In genomic region chrX:8738588-8739189, GRCh38 we compare ENCODE assay signal across 9 cellular contexts. TPM values are rescaled to one million over a fixed set of nuclear protein-coding genes. Genes with fewer than 3 reads are reported as not detected.
DNase-seq lines count a peak whose midpoint lies in the region; ATAC-seq and TF ChIP-seq lines count a peak whose summit lies in the region.
"Had no signal": no experiment of that assay in that cellular context is flagged by ENCODE, and none has a peak within 500 bp of the region (broad histone marks: within the 10 kb centered on the region; RNA-seq: fewer than 3 reads in every experiment).

No MANE protein-coding gene starts in this region.

- H2BK5ac ChIP-seq in neuronal stem cell (ENCODE audit: low read length) = no peak overlapping the region

- no peak overlapping the region for H2BK12ac ChIP-seq in neuronal stem cell (ENCODE audit: low read length)

- no peak overlapping the region for H3K14ac ChIP-seq in neuronal stem cell (ENCODE audit: low read length)

- H3K4ac ChIP-seq in neuronal stem cell (ENCODE audit: low read length) = no peak overlapping the region

- H3K9me3 Mint-ChIP-seq in HFFc6 = no peaks in the 10 kb centered on the region

- H3K27ac Mint-ChIP-seq in HFFc6 = no peak overlapping the region

- no peak overlapping the region for H4K91ac ChIP-seq in neuronal stem cell (ENCODE audit: low read depth, low read length, poor library complexity)

- H2AK5ac ChIP-seq in neuronal stem cell (ENCODE audit: low read depth, low read length) = no peak overlapping the region

- H2AFZ ChIP-seq in DND-41 (ENCODE audit: low read depth, low read length) = no peak overlapping the region
- no peak overlapping the region for H2AFZ ChIP-seq in neuronal stem cell (ENCODE audit: low read length)

- no peak overlapping the region for H3K4me3 Mint-ChIP-seq in HFFc6

- H4K8ac ChIP-seq in neuronal stem cell (ENCODE audit: low read depth, low read length) = no peak overlapping the region

- no peaks in the 10 kb centered on the region for H4K20me1 ChIP-seq in DND-41 (ENCODE audit: insufficient read depth, low read length)

- no peak overlapping the region for H3K4me2 ChIP-seq in DND-41 (ENCODE audit: insufficient read depth, low read length)
- no peak overlapping the region for H3K4me2 ChIP-seq in neuronal stem cell (ENCODE audit: insufficient read depth, low read length, poor library complexity, severe bottlenecking)

- H3K27ac ChIP-seq in DND-41 (ENCODE audit: low read length) (no peak overlapping the region), neuronal stem cell (replicated peaks; ENCODE audit: low read length) (no peak overlapping the region)

- H3K4me1 ChIP-seq in DND-41 (ENCODE audit: insufficient read depth, low read length) = no peaks in the 10 kb centered on the region
- H3K4me1 ChIP-seq in neuronal stem cell (ENCODE audit: control insufficient read depth in 2 of 2, insufficient read depth in 1 of 2, low read depth in 1 of 2, low read length in 2 of 2) = no peaks in the 10 kb centered on the region

- TF ChIP-seq CTCF in DND-41 (IDR thresholded peaks at IDR 0.05; ENCODE audit: borderline replicate concordance, extremely low read depth, low read length, poor library complexity, severe bottlenecking) (peak; percentile 67), HFFc6 (IDR thresholded peaks at IDR 0.05) (peak; percentile 79), choroid plexus epithelial cell (conservative IDR thresholded peaks at IDR 0.05; ENCODE audit: low read depth, low read length) (peak; percentile 65)

- DNase-seq in DND-41 = peak; percentile 24
- no peak for DNase-seq in HFFc6
- DNase-seq in RKO (ENCODE audit: low spot score) = peak; percentile 57
- peak; percentile 61 for DNase-seq in choroid plexus epithelial cell (ENCODE audit: low read depth)
- peak; percentile 33 for DNase-seq in mucosa of gallbladder (ENCODE audit: low spot score)
- DNase-seq in neuronal stem cell (ENCODE audit: low spot score) = no peak
- no peak for DNase-seq in hepatic stellate cell (ENCODE audit: low spot score)

- no peak overlapping the region for H2BK120ac ChIP-seq in neuronal stem cell (ENCODE audit: low read depth, low read length)

- no CpG with 5 or more reads among the region's 7 CpGs for WGBS in neuronal stem cell (ENCODE audit: extremely low coverage in 2 of 2, insufficient read length in 2 of 2, insufficient replicate concordance in 1 of 2), 2 donors

- H3K18ac ChIP-seq in neuronal stem cell (ENCODE audit: low read length) = no peak overlapping the region

- no peak overlapping the region for H3K23ac ChIP-seq in neuronal stem cell (ENCODE audit: low read depth, low read length, poor library complexity)

- no peak overlapping the region for H3K9ac ChIP-seq in DND-41 (ENCODE audit: low read depth, low read length)
- H3K9ac ChIP-seq in neuronal stem cell (ENCODE audit: low read depth, low read length, poor library complexity) = no peak overlapping the region

- H3K36me3 ChIP-seq in DND-41 (ENCODE audit: insufficient read depth, low read length) = no peaks in the 10 kb centered on the region
- H3K36me3 ChIP-seq in neuronal stem cell (replicated peaks in 1 of 2; ENCODE audit: control insufficient read depth in 2 of 2, insufficient read depth in 2 of 2, low read length in 2 of 2) = no peaks in the 10 kb centered on the region

- H2BK15ac ChIP-seq in neuronal stem cell (ENCODE audit: low read length) = no peak overlapping the region

- H3K79me1 ChIP-seq in neuronal stem cell (ENCODE audit: low read depth, low read length) = no peaks in the 10 kb centered on the region

- H3K9me3 ChIP-seq in DND-41 (ENCODE audit: insufficient read depth, low read length, severe bottlenecking) = no peaks in the 10 kb centered on the region
- H3K9me3 ChIP-seq in neuronal stem cell (replicated peaks in 1 of 2; ENCODE audit: control insufficient read depth in 2 of 2, insufficient read depth in 1 of 2, low read depth in 1 of 2, low read length in 2 of 2) = no peaks in the 10 kb centered on the region

- H3K79me2 ChIP-seq in DND-41 (ENCODE audit: insufficient read depth, low read length) = no peaks in the 10 kb centered on the region

- no peaks in the 10 kb centered on the region for H3K4me1 Mint-ChIP-seq in HFFc6 (ENCODE audit: low read depth)

- no peak for ATAC-seq in DND-41 (ENCODE audit: insufficient read depth, low read depth)
- ATAC-seq in HG03025 (IDR thresholded peaks at IDR 0.05; ENCODE audit: low FRiP score, unreplicated experiment) = no peak

- no peak overlapping the region for H3K4me3 ChIP-seq in DND-41 (ENCODE audit: low read depth in 1 of 2, low read length in 2 of 2)
- H3K4me3 ChIP-seq in choroid plexus epithelial cell (ENCODE audit: low read depth, low read length) = no peak overlapping the region
- H3K4me3 ChIP-seq in neuronal stem cell (ENCODE audit: low read length in 2 of 2) = no peak overlapping the region

- H3K27me3 Mint-ChIP-seq in HFFc6 (ENCODE audit: insufficient read depth) = peaks cover 4% of the 10 kb centered on the region

- H3K27me3 ChIP-seq in DND-41 (ENCODE audit: insufficient read depth, low read length, poor library complexity) (no peaks in the 10 kb centered on the region), neuronal stem cell (ENCODE audit: control insufficient read depth in 3 of 3, insufficient read depth in 3 of 3, low read depth in 1 of 3, low read length in 3 of 3) (peaks cover 0 to 4% (median 0%) of the 10 kb centered on the region in 3 experiments)

- no peaks in the 10 kb centered on the region for H3K36me3 Mint-ChIP-seq in HFFc6 (ENCODE audit: low read depth)

RNA-seq across cellular contexts. Expression of gene ANOS1, which starts 6.8 kb away (rescaled TPM):
- total RNA-seq in HFFc6 (2021; fragmentation: NEBNext Ultra II Directional; extraction: Animal tissue kit (Norgen Biotek cat#: 25700)) = under 1 TPM in 3 of 6 experiments, not detected in 3; 0.02 to 0.12 (median 0.07) TPM
- total RNA-seq in mucosa of gallbladder = 2.9 TPM
- polyA plus RNA-seq in neuronal stem cell (2013, experiment 1 of 2) = 15.9 TPM
- polyA plus RNA-seq in neuronal stem cell (2013, experiment 2 of 2) = 15.9 TPM
- total RNA-seq: T-helper 1 cell treated with Interleukin-12 subunit alpha and Interleukin-12 subunit beta and Interleukin-4 antibody, amounts not matched to agents 30 ng/mL and 1 ng/mL, for 36 hours had no signal

Comparison
In these comparisons a context has a peak if more than half of its experiments do, and no peak if none do; other contexts are left out.
1. DNase-seq: peak in DND-41 (single experiment), RKO (single experiment), choroid plexus epithelial cell (single experiment) and mucosa of gallbladder (single experiment); none in HFFc6 (single experiment), neuronal stem cell (single experiment) and hepatic stellate cell (single experiment).
2. Peak in every context shown above with its lines, with median percentiles within 50 percentile points of each other: CTCF ChIP-seq.